In the genomic region with DNA sequence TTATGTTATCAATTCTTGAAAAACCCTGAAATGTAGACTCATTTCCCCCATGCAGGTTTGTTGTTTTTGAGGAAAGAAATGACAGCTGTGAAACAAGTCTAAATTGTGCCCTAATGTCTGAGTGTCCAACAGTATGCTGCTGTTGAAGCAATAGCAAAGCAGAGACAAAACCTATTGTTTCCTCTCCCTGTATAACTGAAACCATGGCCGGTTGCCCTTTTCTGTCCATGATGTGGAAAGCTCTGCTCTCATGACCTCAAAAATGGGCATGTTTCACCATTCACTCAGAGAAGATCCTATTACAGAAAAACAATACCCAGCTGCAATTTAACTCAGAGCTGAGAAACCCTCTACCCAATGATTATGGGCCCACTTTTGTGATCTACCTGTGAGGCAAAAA, we compare ENCODE assay signal across 24 cellular contexts.
"Had no signal": no experiment of that assay in that cellular context is flagged by ENCODE, and none has a peak within 500 bp of the region (broad histone marks: within the 10 kb centered on the region; RNA-seq: fewer than 3 reads in every experiment).

No MANE protein-coding gene starts in this region.

- H3K4me1 Mint-ChIP-seq: activated naive CD4-positive, alpha-beta T cell treated with anti-CD3 and anti-CD28 coated beads, Interleukin-2, amount 10 ng/mL, durations not matched to agents 7 days and 5 days; activated naive CD8-positive, alpha-beta T cell treated with anti-CD3 and anti-CD28 coated beads for 36 hours had no signal

- H3K9me2 ChIP-seq: SK-N-SH had no signal

- DNase-seq: activated CD4-positive, alpha-beta T cell treated with anti-CD3 and anti-CD28 coated beads for 4 hours; activated CD8-positive, alpha-beta memory T cell treated with anti-CD3 and anti-CD28 coated beads, Interleukin-2, amount 50 U/mL, for 4 hours; activated CD8-positive, alpha-beta T cell treated with anti-CD3 and anti-CD28 coated beads for 36 hours; activated gamma-delta T cell treated with Interleukin-2 at 50 U/mL for 16 hours; activated naive CD4-positive, alpha-beta T cell treated with anti-CD3 and anti-CD28 coated beads, Interleukin-2, amount 10 ng/mL, durations not matched to agents 7 days and 5 days; activated naive CD8-positive, alpha-beta T cell treated with anti-CD3 and anti-CD28 coated beads for 36 hours; activated T-cell treated with anti-CD3 and anti-CD28 coated beads, Interleukin-2, amount 50 U/mL, for 72 hours; adrenal gland; MM.1S; NCI-H1105; NCI-H1436; NCI-H1694 treated with DMSO at 0.1 percent for 48 hours; NCI-H2029 treated with DMSO at 0.1 percent for 48 hours; NCI-H510A treated with DMSO at 0.1 percent for 48 hours; NCI-H69; Peyer's patch; Right ventricle myocardium superior; SJCRH30; SK-N-SH; T-helper 1 cell had no signal

- H3K27me3 ChIP-seq: adrenal gland, Peyer's patch, SJCRH30 had no signal

- H3K36me3 Mint-ChIP-seq: activated naive CD4-positive, alpha-beta T cell treated with anti-CD3 and anti-CD28 coated beads, Interleukin-2, amount 10 ng/mL, durations not matched to agents 7 days and 5 days; activated naive CD8-positive, alpha-beta T cell treated with anti-CD3 and anti-CD28 coated beads for 36 hours had no signal

- H3K27ac Mint-ChIP-seq: activated CD8-positive, alpha-beta T cell treated with anti-CD3 and anti-CD28 coated beads for 36 hours; activated naive CD4-positive, alpha-beta T cell treated with anti-CD3 and anti-CD28 coated beads, Interleukin-2, amount 10 ng/mL, durations not matched to agents 7 days and 5 days; activated naive CD8-positive, alpha-beta T cell treated with anti-CD3 and anti-CD28 coated beads for 36 hours; activated T-cell treated with anti-CD3 and anti-CD28 coated beads, Interleukin-2, amount 50 U/mL, for 72 hours; activated T-helper 2 cell treated with anti-CD3 and anti-CD28 coated beads, Interferon-gamma antibody, Interleukin-2, Interleukin-4, amounts not matched to agents 10 μg/mL and 5 μg/mL and 100 μg/mL, durations not matched to agents 14 hours and 24 hours and 36 hours had no signal

- ATAC-seq: activated CD4-positive, CD25-positive, alpha-beta regulatory T cell treated with anti-CD3 and anti-CD28 coated beads, Interleukin-2, amount 50 U/mL, for 24 hours; activated CD8-positive, alpha-beta T cell treated with anti-CD3 and anti-CD28 coated beads for 36 hours; activated T-cell treated with anti-CD3 and anti-CD28 coated beads, Interleukin-2, amount 50 U/mL, for 72 hours had no signal

- H3K9me3 Mint-ChIP-seq: activated CD8-positive, alpha-beta T cell treated with anti-CD3 and anti-CD28 coated beads for 36 hours; activated naive CD4-positive, alpha-beta T cell treated with anti-CD3 and anti-CD28 coated beads, Interleukin-2, amount 10 ng/mL, durations not matched to agents 7 days and 5 days; activated naive CD8-positive, alpha-beta T cell treated with anti-CD3 and anti-CD28 coated beads for 36 hours; activated T-cell treated with anti-CD3 and anti-CD28 coated beads, Interleukin-2, amount 50 U/mL, for 72 hours; activated T-helper 2 cell treated with anti-CD3 and anti-CD28 coated beads, Interferon-gamma antibody, Interleukin-2, Interleukin-4, amounts not matched to agents 10 μg/mL and 5 μg/mL and 100 μg/mL, durations not matched to agents 14 hours and 24 hours and 36 hours had no signal

- H3K4me3 Mint-ChIP-seq: activated CD8-positive, alpha-beta T cell treated with anti-CD3 and anti-CD28 coated beads for 36 hours; activated naive CD4-positive, alpha-beta T cell treated with anti-CD3 and anti-CD28 coated beads, Interleukin-2, amount 10 ng/mL, durations not matched to agents 7 days and 5 days; activated naive CD8-positive, alpha-beta T cell treated with anti-CD3 and anti-CD28 coated beads for 36 hours; activated T-cell treated with anti-CD3 and anti-CD28 coated beads, Interleukin-2, amount 50 U/mL, for 72 hours had no signal

- H3K9me3 ChIP-seq: adrenal gland, Peyer's patch, SJCRH30, SK-N-SH had no signal

- H3K36me3 ChIP-seq: adrenal gland, Peyer's patch, SJCRH30 had no signal

- H3K9ac ChIP-seq: KMS-11, SK-N-SH had no signal

- H3K27me3 Mint-ChIP-seq: activated CD8-positive, alpha-beta T cell treated with anti-CD3 and anti-CD28 coated beads for 36 hours; activated naive CD4-positive, alpha-beta T cell treated with anti-CD3 and anti-CD28 coated beads, Interleukin-2, amount 10 ng/mL, durations not matched to agents 7 days and 5 days; activated naive CD8-positive, alpha-beta T cell treated with anti-CD3 and anti-CD28 coated beads for 36 hours had no signal

- H3K4me2 ChIP-seq: KMS-11, SK-N-SH had no signal

- H3K4me1 ChIP-seq: adrenal gland, Peyer's patch, SJCRH30 had no signal

- H3K27ac ChIP-seq: adrenal gland, KMS-11, Peyer's patch, RWPE1, SJCRH30 had no signal

- H3K4me3 ChIP-seq: adrenal gland, Peyer's patch, SJCRH30 had no signal
